8 cellular contexts compared by ENCODE assay signal in the genomic region with DNA sequence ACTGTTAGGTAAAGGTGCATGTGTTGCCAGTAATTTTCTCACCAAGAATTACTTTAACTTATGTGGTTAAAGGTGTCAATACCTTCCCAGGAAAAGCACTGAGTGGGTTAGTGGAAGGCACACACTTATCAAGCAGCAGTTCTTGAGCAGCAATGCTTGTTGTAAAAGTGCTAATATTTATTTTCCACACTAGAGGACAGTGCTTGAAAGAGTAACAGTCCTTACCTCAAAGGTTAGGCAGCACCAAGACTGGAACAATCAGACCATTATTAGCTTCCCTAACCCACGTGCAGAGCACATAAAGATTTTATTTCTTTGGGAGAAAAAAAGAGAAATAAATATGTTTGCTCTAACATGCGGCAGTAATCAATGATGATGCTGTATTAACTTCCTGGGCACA. TPM values are rescaled to one million over a fixed set of nuclear protein-coding genes. Genes with fewer than 3 reads are reported as not detected.
DNase-seq lines count a peak whose midpoint lies in the region; ATAC-seq and TF ChIP-seq lines count a peak whose summit lies in the region.

No MANE protein-coding gene starts in this region.

- DNase-seq in NCI-H2171 treated with DMSO at 0.1 percent for 48 hours (lab: John Stamatoyannopoulos, UW) (peak; percentile 47), NCI-H2171 (lab: John Stamatoyannopoulos, UW) (no peak), NCI-H774 (lab: John Stamatoyannopoulos, UW) (peak; percentile 12), fibroblast of pulmonary artery (ENCODE audit: low read depth) (peak; percentile 82), thyroid gland (no peak), epidermal melanocyte (ENCODE audit: insufficient read length, low spot score) (no peak), SK-N-DZ (ENCODE audit: low spot score) (no peak)

- 36 to 38% methylated on average over 2 of the region's 2 CpGs for WGBS in thyroid gland, 2 donors

- H3K36me3 ChIP-seq in thyroid gland: no peaks in the 10 kb centered on the region

- no peak for TF ChIP-seq POLR2A in thyroid gland (IDR thresholded peaks at IDR 0.05)

- no peaks in the 10 kb centered on the region for H3K27me3 ChIP-seq in thyroid gland

- no peak overlapping the region for H3K4me3 ChIP-seq in fibroblast of pulmonary artery (replicated peaks; ENCODE audit: low read depth, low read length)
- H3K4me3 ChIP-seq in thyroid gland (replicated peaks in 1 of 3): no peak overlapping the region

- TF ChIP-seq CTCF in fibroblast of pulmonary artery (IDR thresholded peaks at IDR 0.05; ENCODE audit: low read length, missing control alignments) (peak; percentile 64), thyroid gland (IDR thresholded peaks at IDR 0.05) (peak in 5 of 6 experiments; percentile 15 to 78 (median 59))

- peaks cover 0 to 9% of the 10 kb centered on the region in 2 donors for H3K4me1 ChIP-seq in thyroid gland

- intact Hi-C loops in thyroid gland (cut with DNase I): no loop called here

- no peak for ATAC-seq in GM21717 (IDR thresholded peaks at IDR 0.05; ENCODE audit: unreplicated experiment)

- H3K27ac ChIP-seq in thyroid gland: no peak overlapping the region

- H3K9me3 ChIP-seq in thyroid gland: no peaks in the 10 kb centered on the region

RNA-seq across cellular contexts. Expression of gene KRR1, which starts 48.8 kb away (rescaled TPM):
- 10 to 100 TPM; 32.0 to 52.8 (median 44.1) TPM for total RNA-seq in thyroid gland
- 21.3 and 29.5 TPM in 2 replicates for polyA plus RNA-seq in SK-N-DZ (2014; cell fraction: cytosol; rRNA removed)
- 40.5 and 53.1 TPM in 2 replicates for polyA plus RNA-seq in SK-N-DZ (2014; cell fraction: nucleus; rRNA removed)

Comparison
In these comparisons a context has a peak if more than half of its experiments do, and no peak if none do; other contexts are left out.
1. DNase-seq: peak in NCI-H2171 treated with DMSO at 0.1 percent for 48 hours (single experiment), NCI-H774 (single experiment) and fibroblast of pulmonary artery (single experiment); none in NCI-H2171 (single experiment), thyroid gland (0 of 2), epidermal melanocyte (single experiment) and SK-N-DZ (single experiment).